ENCODE assay signal across 11 cellular contexts in genomic region chr4:82784615-82785247, GRCh38. TPM values are rescaled to one million over a fixed set of nuclear protein-coding genes. Genes with fewer than 3 reads are reported as not detected.
DNase-seq lines count a peak whose midpoint lies in the region; ATAC-seq and TF ChIP-seq lines count a peak whose summit lies in the region.
"Had no signal": no experiment of that assay in that cellular context is flagged by ENCODE, and none has a peak within 500 bp of the region (broad histone marks: within the 10 kb centered on the region; RNA-seq: fewer than 3 reads in every experiment).

No MANE protein-coding gene starts in this region.

- H3K27me3 ChIP-seq in HUES64 (ENCODE audit: insufficient read depth, low read length) = peaks cover 97% of the 10 kb centered on the region
- H3K27me3 ChIP-seq: Peyer's patch had no signal

- H3K36me3 ChIP-seq in HUES64 (ENCODE audit: insufficient read depth, low read length) = no peaks in the 10 kb centered on the region
- H3K36me3 ChIP-seq: Peyer's patch, thoracic aorta had no signal

- CTCF ChIA-PET in AG04449 (lab: Yijun Ruan, JAX) = interaction anchor here (0.8 to 4.4 kb wide), 6 partner anchors 9 to 322 kb away, joined by 3 to 17 read pairs (median 7); no protein-coding TSS in a partner anchor
- CTCF ChIA-PET in RWPE1 (lab: Yijun Ruan, JAX) = interaction anchor here (1.2 to 1.9 kb wide), 2 partner anchors 15 to 63 kb away, joined by 5 to 6 read pairs; no protein-coding TSS in a partner anchor

- H3K9me3 ChIP-seq in HUES64 (ENCODE audit: insufficient read depth, low read depth, low read length) = peaks cover 4% of the 10 kb centered on the region; the same call in 1 of the 2 replicates
- H3K9me3 ChIP-seq: Peyer's patch, thoracic aorta had no signal

- POLR2A ChIA-PET in AG04449 (lab: Yijun Ruan, JAX) (interaction anchor here (0.8 to 2.1 kb wide), 4 partner anchors 10 to 250 kb away, joined by 3 to 21 read pairs (median 5); partner anchors contain the start of genes COPS4 and SCD5), RWPE1 (lab: Yijun Ruan, JAX; ENCODE audit: low non-redundant PET) (no interaction called here)

- no peak for TF ChIP-seq CTCF in AG04449 (IDR thresholded peaks at IDR 0.05; ENCODE audit: insufficient read depth, low read length, missing control alignments)
- TF ChIP-seq CTCF in astrocyte of the spinal cord (IDR thresholded peaks at IDR 0.05; ENCODE audit: low read depth, low read length) = no peak
- TF ChIP-seq CTCF in RWPE1 (conservative IDR thresholded peaks at IDR 0.05; ENCODE audit: low read depth) = no peak

- no peak for ATAC-seq in GM21786 (IDR thresholded peaks at IDR 0.05; ENCODE audit: unreplicated experiment)

- H3K27ac ChIP-seq in HUES64 (ENCODE audit: low read depth, low read length) = no peak overlapping the region
- no peak overlapping the region for H3K27ac ChIP-seq in RWPE1
- H3K27ac ChIP-seq: Peyer's patch, thoracic aorta had no signal

- 14% methylated on average over 6 of the region's 6 CpGs for WGBS in HUES64

- H3K4me3 ChIP-seq in AG04449 (ENCODE audit: low read depth, low read length) = peak overlapping the region; percentile 43
- peak overlapping the region; percentile 8; the same call in 1 of the 2 replicates for H3K4me3 ChIP-seq in HUES64 (ENCODE audit: low read length)
- H3K4me3 ChIP-seq in astrocyte of the spinal cord (ENCODE audit: low read depth, low read length) = no peak overlapping the region
- H3K4me3 ChIP-seq: Peyer's patch, thoracic aorta had no signal

- peaks cover 29% of the 10 kb centered on the region for H3K4me1 ChIP-seq in HUES64 (ENCODE audit: insufficient read depth, low read length)

- in situ Hi-C loops in astrocyte of the spinal cord (cut with HindIII; ENCODE audit: low sequenced_read_pairs) = no loop called here

- DNase-seq in AG04449 (ENCODE audit: low read depth, low spot score) (no peak), astrocyte of the spinal cord (ENCODE audit: low read depth, low spot score) (peak; percentile 74), lung microvascular endothelial cell (ENCODE audit: low read depth in 2 of 2) (peak; percentile 28 to 86), RWPE1 (ENCODE audit: low spot score) (no peak), RKO (ENCODE audit: low spot score) (no peak)
- no peak for DNase-seq in stimulated activated CD4-positive, alpha-beta T cell treated with anti-CD3 and anti-CD28 coated beads, Interleukin-12 subunit alpha, Interleukin-12 subunit beta, amount 100 ng/mL, for 4 hours
- DNase-seq: CD4-positive, alpha-beta memory T cell; Peyer's patch had no signal

- no peak overlapping the region for H3K9ac ChIP-seq in HUES64 (ENCODE audit: low read depth, low read length)

RNA-seq across cellular contexts. Expression of gene SCD5, which starts 13.9 kb away (rescaled TPM):
- polyA plus RNA-seq in HUES64 (2013, experiment 1 of 2) = 1.8 TPM
- 3.8 TPM for polyA plus RNA-seq in HUES64 (2013, experiment 2 of 2)
- 31.0 and 32.0 TPM in 2 replicates for total RNA-seq in lung microvascular endothelial cell
- total RNA-seq: CD4-positive, alpha-beta memory T cell had no signal

Comparison
In these comparisons a context has a peak if more than half of its experiments do, and no peak if none do; other contexts are left out.
1. DNase-seq: peak in astrocyte of the spinal cord (single experiment) and lung microvascular endothelial cell (2 of 2); none in AG04449 (single experiment), RWPE1 (single experiment), RKO (single experiment) and stimulated activated CD4-positive, alpha-beta T cell treated with anti-CD3 and anti-CD28 coated beads, Interleukin-12 subunit alpha, Interleukin-12 subunit beta, amount 100 ng/mL, for 4 hours (single experiment).